Comparison of ENCODE assay signal across 17 cellular contexts in genomic region chr9:125525846-125526619, GRCh38.
DNase-seq lines count a peak whose midpoint lies in the region; ATAC-seq and TF ChIP-seq lines count a peak whose summit lies in the region.
"Had no signal": no experiment of that assay in that cellular context is flagged by ENCODE, and none has a peak within 500 bp of the region (broad histone marks: within the 10 kb centered on the region; RNA-seq: fewer than 3 reads in every experiment).

No MANE protein-coding gene starts in this region.

- TF ChIP-seq CTCF in WTC11 (IDR thresholded peaks at IDR 0.05), result no peak
- TF ChIP-seq CTCF in fibroblast of villous mesenchyme (IDR thresholded peaks at IDR 0.05; ENCODE audit: insufficient read depth, low read depth, low read length), result no peak

- H3K27ac Mint-ChIP-seq in WTC11, result peak overlapping the region; percentile 33
- H3K27ac Mint-ChIP-seq: CD8-positive, alpha-beta T cell; T-helper 1 cell treated with Interleukin-12 subunit alpha and Interleukin-12 subunit beta and Interleukin-4 antibody, amounts not matched to agents 30 μg/mL and 1 μg/mL, for 36 hours had no signal

- no peaks in the 10 kb centered on the region for H3K27me3 Mint-ChIP-seq in WTC11 (ENCODE audit: low read depth)
- H3K27me3 Mint-ChIP-seq: activated T-helper 17 cell treated with anti-CD3 and anti-CD28 coated beads, Interleukin-2, amount 50 U/mL, for 72 hours; brain had no signal

- no peak for ATAC-seq in WTC11
- ATAC-seq in HG03354 (IDR thresholded peaks at IDR 0.05; ENCODE audit: poor library complexity, severe bottlenecking, unreplicated experiment), result no peak
- ATAC-seq in HG02884 (IDR thresholded peaks at IDR 0.05; ENCODE audit: unreplicated experiment), result no peak
- ATAC-seq: activated T-helper 17 cell treated with anti-CD3 and anti-CD28 coated beads, Interleukin-2, amount 50 U/mL, for 72 hours; CD8-positive, alpha-beta T cell; psoas muscle had no signal

- no peak overlapping the region for H3K4me3 ChIP-seq in fibroblast of villous mesenchyme (ENCODE audit: low read depth, low read length)
- H3K4me3 ChIP-seq in skeletal muscle cell (ENCODE audit: low read depth, low read length), result no peak overlapping the region
- H3K4me3 ChIP-seq: PC-9, psoas muscle had no signal

- POLR2A ChIA-PET in WTC11 (lab: Charles Lee), result no interaction called here

- H3K4me1 Mint-ChIP-seq in WTC11, result peaks cover 71% of the 10 kb centered on the region

- DNase-seq in HCEC 1CT (peak; percentile 89), WTC11 (ENCODE audit: low spot score) (no peak), fibroblast of villous mesenchyme (ENCODE audit: low read depth) (peak; percentile 78), skeletal muscle cell (ENCODE audit: low read depth) (peak; percentile 67), RPMI8226 (no peak)
- DNase-seq: CD8-positive, alpha-beta T cell; MM.1S; NCI-H2227 treated with DMSO at 0.1 percent for 48 hours; PC-9; psoas muscle; stimulated activated CD4-positive, alpha-beta T cell treated with anti-CD3 and anti-CD28 coated beads, Interleukin-4, amount 100 ng/mL, for 1 hour; stimulated activated naive CD4-positive, alpha-beta T cell treated with Interleukin-2 at 50 U/mL for 16 hours had no signal

- CTCF ChIA-PET in WTC11 (lab: Charles Lee), result interaction anchor here (0.9 kb wide), 1 partner anchor 8 kb away, joined by 3 read pairs; no protein-coding TSS in a partner anchor

- H3K4me3 Mint-ChIP-seq in WTC11, result no peak overlapping the region
- H3K4me3 Mint-ChIP-seq: activated T-helper 17 cell treated with anti-CD3 and anti-CD28 coated beads, Interleukin-2, amount 50 U/mL, for 72 hours; CD8-positive, alpha-beta T cell; T-helper 1 cell treated with Interleukin-12 subunit alpha and Interleukin-12 subunit beta and Interleukin-4 antibody, amounts not matched to agents 30 μg/mL and 1 μg/mL, for 36 hours had no signal

- no peaks in the 10 kb centered on the region for H3K9me3 Mint-ChIP-seq in WTC11
- H3K9me3 Mint-ChIP-seq: activated T-helper 17 cell treated with anti-CD3 and anti-CD28 coated beads, Interleukin-2, amount 50 U/mL, for 72 hours; brain; CD8-positive, alpha-beta T cell; T-helper 1 cell treated with Interleukin-12 subunit alpha and Interleukin-12 subunit beta and Interleukin-4 antibody, amounts not matched to agents 30 μg/mL and 1 μg/mL, for 36 hours had no signal

- 0 out of 2 replicates have a peak, but pooled peaks cover under 1% of the 10 kb centered on the region for H3K36me3 Mint-ChIP-seq in WTC11

TF ChIP-seq in WTC11, 78 proteins besides CTCF, POLR2A, EP300 and RAD21:
- TF ChIP-seq ZNF512 (CRISPR knock-in tag; IDR thresholded peaks at IDR 0.05; ENCODE audit: borderline replicate concordance) (no peak), NR2C2 (CRISPR knock-in tag; IDR thresholded peaks at IDR 0.05) (no peak), SP1 (CRISPR knock-in tag; conservative IDR thresholded peaks at IDR 0.05) (no peak), GRHL2 (CRISPR knock-in tag; IDR thresholded peaks at IDR 0.05; ENCODE audit: insufficient replicate concordance, severe bottlenecking) (no peak), TEAD4 (CRISPR knock-in tag; IDR thresholded peaks at IDR 0.05) (no peak), CREB1 (CRISPR knock-in tag; IDR thresholded peaks at IDR 0.05) (no peak), RELA (CRISPR knock-in tag; IDR thresholded peaks at IDR 0.05; ENCODE audit: borderline replicate concordance) (no peak), JAZF1 (CRISPR knock-in tag; IDR thresholded peaks at IDR 0.05) (no peak), CDX4 (CRISPR knock-in tag; IDR thresholded peaks at IDR 0.05; ENCODE audit: borderline replicate concordance) (no peak), ZNF416 (CRISPR knock-in tag; IDR thresholded peaks at IDR 0.05) (no peak), ZNF219 (CRISPR knock-in tag; IDR thresholded peaks at IDR 0.05; ENCODE audit: borderline replicate concordance) (no peak), JUN (CRISPR knock-in tag; IDR thresholded peaks at IDR 0.05) (no peak)
- TF ChIP-seq, protein P1, sequence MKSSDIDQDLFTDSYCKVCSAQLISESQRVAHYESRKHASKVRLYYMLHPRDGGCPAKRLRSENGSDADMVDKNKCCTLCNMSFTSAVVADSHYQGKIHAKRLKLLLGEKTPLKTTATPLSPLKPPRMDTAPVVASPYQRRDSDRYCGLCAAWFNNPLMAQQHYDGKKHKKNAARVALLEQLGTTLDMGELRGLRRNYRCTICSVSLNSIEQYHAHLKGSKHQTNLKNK (CRISPR knock-in tag; IDR thresholded peaks at IDR 0.05), result no peak
- TF ChIP-seq, protein P2, sequence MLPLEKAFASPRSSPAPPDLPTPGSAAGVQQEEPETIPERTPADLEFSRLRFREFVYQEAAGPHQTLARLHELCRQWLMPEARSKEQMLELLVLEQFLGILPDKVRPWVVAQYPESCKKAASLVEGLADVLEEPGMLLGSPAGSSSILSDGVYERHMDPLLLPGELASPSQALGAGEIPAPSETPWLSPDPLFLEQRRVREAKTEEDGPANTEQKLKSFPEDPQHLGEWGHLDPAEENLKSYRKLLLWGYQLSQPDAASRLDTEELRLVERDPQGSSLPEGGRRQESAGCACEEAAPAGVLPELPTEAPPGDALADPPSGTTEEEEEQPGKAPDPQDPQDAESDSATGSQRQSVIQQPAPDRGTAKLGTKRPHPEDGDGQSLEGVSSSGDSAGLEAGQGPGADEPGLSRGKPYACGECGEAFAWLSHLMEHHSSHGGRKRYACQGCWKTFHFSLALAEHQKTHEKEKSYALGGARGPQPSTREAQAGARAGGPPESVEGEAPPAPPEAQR (CRISPR knock-in tag; IDR thresholded peaks at IDR 0.05), result no peak

Comparison
In these comparisons a context has a peak if more than half of its experiments do, and no peak if none do; other contexts are left out.
1. DNase-seq: peak in HCEC 1CT (single experiment), fibroblast of villous mesenchyme (single experiment) and skeletal muscle cell (single experiment); none in WTC11 (single experiment) and RPMI8226 (single experiment).